Comparison of ENCODE assay signal across 16 cellular contexts in genomic region chr3:147415337-147415736, GRCh38. TPM values are rescaled to one million over a fixed set of nuclear protein-coding genes. Genes with fewer than 3 reads are reported as not detected.
A peak's percentile ranks its signal among the peaks of the same experiment; 100 is the strongest.
DNase-seq lines count a peak whose midpoint lies in the region; TF ChIP-seq lines count a peak whose summit lies in the region.
"Had no signal": no experiment of that assay in that cellular context is flagged by ENCODE, and none has a peak within 500 bp of the region (broad histone marks: within the 10 kb centered on the region; RNA-seq: fewer than 3 reads in every experiment).

No MANE protein-coding gene starts in this region.

- no peaks in the 10 kb centered on the region for H3K36me3 ChIP-seq in mesendoderm (ENCODE audit: control insufficient read depth, insufficient read depth, low read length)

- H2BK120ac ChIP-seq in H9 (ENCODE audit: low read depth, low read length, poor library complexity, severe bottlenecking): no peak overlapping the region
- H2BK120ac ChIP-seq in mesendoderm (ENCODE audit: low read depth, low read length): no peak overlapping the region

- H3K4me3 ChIP-seq in choroid plexus epithelial cell (ENCODE audit: low read depth, low read length) (peak overlapping the region; percentile 90), mesendoderm (ENCODE audit: low read length) (no peak overlapping the region)
- H3K4me3 ChIP-seq: K562 had no signal

- no peak overlapping the region for H3K4ac ChIP-seq in H9 (ENCODE audit: low read depth, low read length)
- H3K4ac ChIP-seq in mesendoderm (ENCODE audit: low read depth, low read length): no peak overlapping the region

- no peak overlapping the region for H3K56ac ChIP-seq in H9 (ENCODE audit: insufficient read length, low read depth, low read length)
- H3K56ac ChIP-seq in mesendoderm (ENCODE audit: low read length): no peak overlapping the region

- no peak overlapping the region for H2BK20ac ChIP-seq in H9 (ENCODE audit: low read depth, low read length, poor library complexity, severe bottlenecking)

- H3K23me2 ChIP-seq in H9 (ENCODE audit: insufficient read length, low read depth, low read length, poor library complexity, severe bottlenecking): peaks cover 25% of the 10 kb centered on the region

- H4K8ac ChIP-seq in H9 (replicated peaks; ENCODE audit: insufficient read length, low read depth, low read length): no peak overlapping the region
- no peak overlapping the region for H4K8ac ChIP-seq in mesendoderm (ENCODE audit: low read depth, low read length)

- H2BK12ac ChIP-seq in H9 (ENCODE audit: insufficient read length, low read depth, low read length): no peak overlapping the region

- H3K9ac ChIP-seq in H9 (ENCODE audit: extremely low read depth, insufficient read length, low read length): no peak overlapping the region
- H3K9ac ChIP-seq in mesendoderm (ENCODE audit: low read length): no peak overlapping the region

- TF ChIP-seq CTCF in 22Rv1 (IDR thresholded peaks at IDR 0.05) (no peak), H9 (conservative IDR thresholded peaks at IDR 0.05) (no peak), choroid plexus epithelial cell (conservative IDR thresholded peaks at IDR 0.05; ENCODE audit: low read depth, low read length) (no peak), progenitor cell of endocrine pancreas (IDR thresholded peaks at IDR 0.05; ENCODE audit: unreplicated experiment) (no peak)

- H3K9me3 Mint-ChIP-seq in H9 (no peaks in the 10 kb centered on the region; a peak in 2 of 5 replicates), progenitor cell of endocrine pancreas (ENCODE audit: low read depth) (no peaks in the 10 kb centered on the region)

- H4K20me1 ChIP-seq in H9 (ENCODE audit: control insufficient read depth, insufficient read depth, insufficient read length): no peaks in the 10 kb centered on the region

- no peak overlapping the region for H2BK15ac ChIP-seq in H9 (ENCODE audit: low read depth, low read length)
- no peak overlapping the region for H2BK15ac ChIP-seq in mesendoderm (replicated peaks; ENCODE audit: low read depth)

- H3K36me3 Mint-ChIP-seq in H9 (ENCODE audit: insufficient read depth in 1 of 3, low read depth in 3 of 3): no peaks in the 10 kb centered on the region; a peak in 1 of 7 replicates
- no peaks in the 10 kb centered on the region for H3K36me3 Mint-ChIP-seq in progenitor cell of endocrine pancreas (ENCODE audit: insufficient read depth)

- peaks cover 83% of the 10 kb centered on the region for H3K27me3 ChIP-seq in H9 (ENCODE audit: insufficient read depth, low read length)
- H3K27me3 ChIP-seq in mesendoderm (ENCODE audit: insufficient read depth, low read length, poor library complexity): peaks cover 66% of the 10 kb centered on the region

- H4K91ac ChIP-seq in H9 (ENCODE audit: insufficient read length, low read depth, low read length): no peak overlapping the region

- H3K4me2 ChIP-seq in H9 (ENCODE audit: insufficient read depth, insufficient read length, low read length): no peak overlapping the region
- no peak overlapping the region for H3K4me2 ChIP-seq in mesendoderm (ENCODE audit: low read length)

- H3K4me1 ChIP-seq in H9 (ENCODE audit: insufficient read depth, low read length) (peaks cover 5% of the 10 kb centered on the region; the same call in 1 of the 2 replicates), mesendoderm (ENCODE audit: control insufficient read depth, low read depth, low read length) (peaks cover 3% of the 10 kb centered on the region)

- DNase-seq in H9 (peak; percentile 55), choroid plexus epithelial cell (ENCODE audit: low read depth) (peak; percentile 55), mesendoderm (peak; percentile 25), T1000 (lab: John Stamatoyannopoulos, UW) (no peak), progenitor cell of endocrine pancreas (ENCODE audit: low spot score, unreplicated experiment) (no peak), putamen (ENCODE audit: low spot score) (no peak), NCI-H1092 (lab: John Stamatoyannopoulos, UW) (no peak)
- DNase-seq: NCI-H1092 treated with DMSO at 0.1 percent for 48 hours, NCI-H1694, NCI-H446 treated with DMSO at 0.1 percent for 48 hours, NCI-H774 had no signal

- H3K18ac ChIP-seq in H9 (ENCODE audit: insufficient read length, low read depth, low read length) (no peak overlapping the region), mesendoderm (ENCODE audit: low read length) (no peak overlapping the region)

- no peak overlapping the region for H3K14ac ChIP-seq in H9 (ENCODE audit: insufficient read depth, low read length)

- WGBS in H9 (ENCODE audit: extremely low coverage, insufficient read length, low lambda C conversion rate): no CpG with 5 or more reads among the region's 5 CpGs
- WGBS in mesendoderm (ENCODE audit: extremely low coverage, insufficient coverage, low lambda C conversion rate): no CpG with 5 or more reads among the region's 5 CpGs

- no peak overlapping the region for H2BK5ac ChIP-seq in H9 (ENCODE audit: insufficient read length, low read length)
- H2BK5ac ChIP-seq in mesendoderm (ENCODE audit: low read length): no peak overlapping the region

- H3T11ph ChIP-seq in H9 (ENCODE audit: low read length): no peak overlapping the region

- no peak overlapping the region; a peak in 1 of 5 replicates for H3K4me3 Mint-ChIP-seq in H9
- H3K4me3 Mint-ChIP-seq in progenitor cell of endocrine pancreas (ENCODE audit: low read depth): no peak overlapping the region

- H3K4me1 Mint-ChIP-seq in H9 (peaks cover 24 to 65% of the 10 kb centered on the region in 2 experiments), progenitor cell of endocrine pancreas (ENCODE audit: low read depth) (peaks cover 9% of the 10 kb centered on the region)

- H3K23ac ChIP-seq in H9 (ENCODE audit: insufficient read length, low read depth, low read length): no peak overlapping the region
- H3K23ac ChIP-seq in mesendoderm (ENCODE audit: low read length): no peak overlapping the region

- no peaks in the 10 kb centered on the region for H3K9me3 ChIP-seq in H9 (ENCODE audit: control insufficient read depth, low read depth, low read length)

- H4K5ac ChIP-seq in H9 (ENCODE audit: insufficient read length, low read depth, low read length): no peak overlapping the region
- H4K5ac ChIP-seq in mesendoderm (ENCODE audit: low read length): no peak overlapping the region

- H3K27ac ChIP-seq in 22Rv1 (peak overlapping the region; percentile 42), H9 (ENCODE audit: insufficient read length, low read depth, low read length) (no peak overlapping the region), mesendoderm (ENCODE audit: low read depth, low read length) (no peak overlapping the region)
- H3K27ac ChIP-seq: C4-2B, HL-60 had no signal

- H3K27me3 Mint-ChIP-seq in H9 (ENCODE audit: low read depth) (peaks cover 99% of the 10 kb centered on the region), progenitor cell of endocrine pancreas (peaks cover 98% of the 10 kb centered on the region)

- H2AK5ac ChIP-seq in H9 (ENCODE audit: insufficient read length, low read length) (no peak overlapping the region), mesendoderm (ENCODE audit: low read length) (no peak overlapping the region)

- no peaks in the 10 kb centered on the region for H3K79me1 ChIP-seq in H9 (ENCODE audit: insufficient read depth, low read depth, low read length, poor library complexity, severe bottlenecking)
- no peaks in the 10 kb centered on the region for H3K79me1 ChIP-seq in mesendoderm (ENCODE audit: low read length)

- H3K79me2 ChIP-seq in H9 (ENCODE audit: insufficient read depth, low read length): no peaks in the 10 kb centered on the region
- no peaks in the 10 kb centered on the region for H3K79me2 ChIP-seq in mesendoderm (ENCODE audit: control insufficient read depth, insufficient read depth, low read length)

- H3K27ac Mint-ChIP-seq in H9 (no peak overlapping the region), progenitor cell of endocrine pancreas (no peak overlapping the region)

- H2AFZ ChIP-seq in H9 (ENCODE audit: low read length): no peak overlapping the region

RNA-seq across cellular contexts. Expression of gene ZIC1, which starts 6.2 kb away (rescaled TPM):
- total RNA-seq in H9 (2021): not detected in 2 replicates
- polyA plus RNA-seq in mesendoderm (2013, experiment 1 of 2): 1.0 TPM
- polyA plus RNA-seq in mesendoderm (2013, experiment 2 of 2): 0.84 TPM
- total RNA-seq in progenitor cell of endocrine pancreas: 0.40 and 0.77 TPM in 2 replicates
- total RNA-seq: Right ventricle myocardium inferior had no signal

RNA-seq across cellular contexts. Expression of gene ZIC4, which starts 9.0 kb away (rescaled TPM):
- total RNA-seq in H9 (2021) (not detected in 2 replicates), progenitor cell of endocrine pancreas (not detected in 2 replicates)
- 0.01 TPM for polyA plus RNA-seq in mesendoderm (2013, experiment 1 of 2)
- polyA plus RNA-seq in mesendoderm (2013, experiment 2 of 2): 0.01 TPM
- total RNA-seq: K562, Right ventricle myocardium inferior had no signal
- polyA plus RNA-seq: K562 had no signal

Comparison
In these comparisons a context has a peak if more than half of its experiments do, and no peak if none do; other contexts are left out.
1. DNase-seq: peak in H9 (single experiment), choroid plexus epithelial cell (single experiment) and mesendoderm (single experiment); none in T1000 (single experiment), progenitor cell of endocrine pancreas (single experiment), putamen (single experiment) and NCI-H1092 (single experiment).